ENCODE assay signal across 10 cellular contexts in genomic region chr7:1124164-1124563, GRCh38. TPM values are rescaled to one million over a fixed set of nuclear protein-coding genes. Genes with fewer than 3 reads are reported as not detected.
A peak's percentile ranks its signal among the peaks of the same experiment; 100 is the strongest.
DNase-seq lines count a peak whose midpoint lies in the region; ATAC-seq, FAIRE-seq and TF ChIP-seq lines count a peak whose summit lies in the region.
"Had no signal": no experiment of that assay in that cellular context is flagged by ENCODE, and none has a peak within 500 bp of the region (broad histone marks: within the 10 kb centered on the region; RNA-seq: fewer than 3 reads in every experiment).

No MANE protein-coding gene starts in this region.

- peaks cover 36% of the 10 kb centered on the region for H4K20me1 ChIP-seq in astrocyte (ENCODE audit: insufficient read depth, low read length)

- DNase-seq in A673 (ENCODE audit: low spot score) = no peak
- DNase-seq in astrocyte (ENCODE audit: low read depth) = no peak
- DNase-seq in heart left ventricle = no peak
- DNase-seq in psoas muscle = peak in 1 of 2 donors; percentile 60
- DNase-seq in NAMALWA (ENCODE audit: low spot score) = no peak
- no peak for DNase-seq in NCI-H2107 (lab: John Stamatoyannopoulos, UW)
- DNase-seq in NCI-H526 treated with DMSO at 0.1 percent for 48 hours (lab: John Stamatoyannopoulos, UW) = no peak
- no peak for DNase-seq in activated naive CD4-positive, alpha-beta T cell (lab: John Stamatoyannopoulos, UW)
- DNase-seq: activated T-cell treated with anti-CD3 and anti-CD28 coated beads, Interleukin-2, amount 50 U/mL, for 24 hours; KG1 had no signal

- CTCF ChIA-PET in A673 (lab: Charles Lee) = interaction anchor here (1.3 kb wide), 1 partner anchor 131 kb away, joined by 12 read pairs; no protein-coding TSS in a partner anchor

- H3K27ac ChIP-seq in A673 (ENCODE audit: low read depth, low read length, poor library complexity, severe bottlenecking) = peak overlapping the region; percentile 53
- peak overlapping the region; percentile 57 for H3K27ac ChIP-seq in astrocyte (ENCODE audit: low read depth, low read length)
- peak overlapping the region; percentile 55 to 89 (median 75) for H3K27ac ChIP-seq in heart left ventricle
- peak overlapping the region; percentile 82 for H3K27ac ChIP-seq in psoas muscle

- H3K9ac ChIP-seq in astrocyte (ENCODE audit: low read length) = peak overlapping the region; percentile 57

- H3K4me1 Mint-ChIP-seq in astrocyte (ENCODE audit: low read depth, unreplicated experiment) = peaks cover 14% of the 10 kb centered on the region

- H3K36me3 ChIP-seq in A673 (ENCODE audit: insufficient read depth, low read length, poor library complexity, severe bottlenecking) (peaks cover 5% of the 10 kb centered on the region), astrocyte (ENCODE audit: insufficient read depth, low read length) (peaks cover 5% of the 10 kb centered on the region), heart left ventricle (peaks cover 0 to 5% (median 4%) of the 10 kb centered on the region in 9 donors), psoas muscle (ENCODE audit: insufficient read depth in 1 of 2, low read depth in 1 of 2) (peaks cover 0 to 4% of the 10 kb centered on the region in 2 donors)

- H3K9me3 ChIP-seq in A673 (ENCODE audit: low read depth, low read length, poor library complexity, severe bottlenecking) = no peaks in the 10 kb centered on the region
- H3K9me3 ChIP-seq in astrocyte (ENCODE audit: insufficient read depth, low read depth, low read length) = no peaks in the 10 kb centered on the region
- no peaks in the 10 kb centered on the region for H3K9me3 ChIP-seq in heart left ventricle
- no peaks in the 10 kb centered on the region for H3K9me3 ChIP-seq in psoas muscle

- ATAC-seq in heart left ventricle (peak in 1 of 4 donors; percentile 11), psoas muscle (peak; percentile 57 to 72 (median 62))

- no TSS peak for BruUV-seq in A673 (replicated peaks; lab: Mats Ljungman, UMichigan)

- POLR2A ChIA-PET in A673 (lab: Charles Lee; ENCODE audit: low non-redundant PET) = interaction anchor here (0.6 kb wide), 1 partner anchor 371 kb away, joined by 3 read pairs; no protein-coding TSS in a partner anchor

- H3K36me3 Mint-ChIP-seq in astrocyte (ENCODE audit: low read depth, unreplicated experiment) = peaks cover 10% of the 10 kb centered on the region

- H3K27me3 ChIP-seq in A673 (replicated peaks; ENCODE audit: insufficient read depth, low read depth, low read length, poor library complexity) (no peaks in the 10 kb centered on the region), astrocyte (ENCODE audit: insufficient read depth, low read length) (no peaks in the 10 kb centered on the region), heart left ventricle (no peaks in the 10 kb centered on the region), psoas muscle (ENCODE audit: insufficient read depth in 3 of 3, low read length in 2 of 3) (no peaks in the 10 kb centered on the region)

- no peaks in the 10 kb centered on the region for H3K9me3 Mint-ChIP-seq in astrocyte (ENCODE audit: unreplicated experiment)
- H3K9me3 Mint-ChIP-seq: activated T-cell treated with anti-CD3 and anti-CD28 coated beads, Interleukin-2, amount 50 U/mL, for 24 hours had no signal

- H2AFZ ChIP-seq in astrocyte (ENCODE audit: low read depth, low read length) = no peak overlapping the region

- no peak for TF ChIP-seq CTCF in A673 (conservative IDR thresholded peaks at IDR 0.05; ENCODE audit: low read depth, low read length)
- no peak for TF ChIP-seq CTCF in astrocyte (IDR thresholded peaks at IDR 0.05; ENCODE audit: insufficient read depth, low read depth, low read length)
- no peak for TF ChIP-seq CTCF in heart left ventricle (IDR thresholded peaks at IDR 0.05)
- no peak for TF ChIP-seq CTCF in psoas muscle (IDR thresholded peaks at IDR 0.05)

- intact Hi-C loops in A673 (cut with micrococcal nuclease; ENCODE audit: unreplicated experiment) (no loop called here), heart left ventricle (cut with DNase I) (loop anchor here in 5 of 10 donors (2.0 to 5.0 kb wide), 2 partner anchors 37 kb away; partner anchors contain the start of gene GPER1 (in 4 of the 5)), psoas muscle (cut with DNase I) (no loop called here)

- peak overlapping the region; percentile 69 for H3K4me2 ChIP-seq in astrocyte (ENCODE audit: low read length)

- H3K27me3 Mint-ChIP-seq in astrocyte (ENCODE audit: low read depth, unreplicated experiment) = no peaks in the 10 kb centered on the region
- H3K27me3 Mint-ChIP-seq: activated T-cell treated with anti-CD3 and anti-CD28 coated beads, Interleukin-2, amount 50 U/mL, for 24 hours had no signal

- H3K4me3 Mint-ChIP-seq in astrocyte (ENCODE audit: unreplicated experiment) = no peak overlapping the region
- H3K4me3 Mint-ChIP-seq: activated T-cell treated with anti-CD3 and anti-CD28 coated beads, Interleukin-2, amount 50 U/mL, for 24 hours had no signal

- no peak for FAIRE-seq in astrocyte (lab: Jason Lieb, UNC)

- peaks cover 24% of the 10 kb centered on the region for H3K79me2 ChIP-seq in astrocyte (ENCODE audit: insufficient read depth, low read length)

- 56 to 73% (median 64%) methylated on average over 11 of the region's 11 CpGs for WGBS in heart left ventricle, 4 donors
- WGBS in psoas muscle, 3 donors = 10 to 37% (median 11%) methylated on average over 11 of the region's 11 CpGs

- TF ChIP-seq POLR2A in heart left ventricle (IDR thresholded peaks at IDR 0.05) = no peak

- H3K4me1 ChIP-seq in A673 (ENCODE audit: insufficient read depth, low read length, poor library complexity, severe bottlenecking) (peaks cover 20% of the 10 kb centered on the region), astrocyte (ENCODE audit: insufficient read depth, low read length) (peaks cover 20% of the 10 kb centered on the region), heart left ventricle (peaks cover 0 to 33% (median 12%) of the 10 kb centered on the region in 12 donors), psoas muscle (peaks cover 12% of the 10 kb centered on the region)

- H3K4me3 ChIP-seq in A673 (ENCODE audit: low read depth, low read length, poor library complexity, severe bottlenecking) = no peak overlapping the region
- H3K4me3 ChIP-seq in astrocyte (ENCODE audit: insufficient read depth, low read depth, low read length) = no peak overlapping the region
- H3K4me3 ChIP-seq in heart left ventricle = peak overlapping the region in 10 of 12 donors; percentile 10 to 52 (median 37)
- peak overlapping the region; percentile 56 for H3K4me3 ChIP-seq in psoas muscle

- peak overlapping the region; percentile 44 for H3K27ac Mint-ChIP-seq in astrocyte (ENCODE audit: unreplicated experiment)
- H3K27ac Mint-ChIP-seq: activated T-cell treated with anti-CD3 and anti-CD28 coated beads, Interleukin-2, amount 50 U/mL, for 24 hours had no signal

RNA-seq across cellular contexts. Expression of gene ZFAND2A, which starts 35.8 kb away (rescaled TPM):
- total RNA-seq in A673 (2021) (26.1 and 27.4 TPM in 2 replicates), astrocyte (40.1 and 45.5 TPM in 2 replicates), heart left ventricle (10 to 100 TPM in 3 of 9 donors, 1 to 10 TPM in 6; 5.6 to 13.7 (median 9.0) TPM), psoas muscle (10 to 100 TPM in 1 of 4 donors, 1 to 10 TPM in 3; 5.7 to 18.4 (median 8.9) TPM)
- polyA plus RNA-seq in heart left ventricle (10 to 100 TPM; 16.7 to 25.6 TPM), psoas muscle (10 to 100 TPM; 27.4 to 61.1 (median 57.2) TPM)

RNA-seq across cellular contexts. Expression of gene GPER1, which starts 36.3 kb away (rescaled TPM):
- 0.37 and 0.63 TPM in 2 replicates for total RNA-seq in A673 (2021)
- 13.7 and 17.4 TPM in 2 replicates for total RNA-seq in astrocyte
- total RNA-seq in heart left ventricle = 1 to 10 TPM; 1.4 to 8.8 (median 3.0) TPM
- 1 to 10 TPM; 1.8 to 2.8 TPM for polyA plus RNA-seq in heart left ventricle
- 1 to 10 TPM; 1.1 to 3.1 (median 1.5) TPM for total RNA-seq in psoas muscle
- polyA plus RNA-seq in psoas muscle = 1 to 10 TPM in 2 of 3 donors, under 1 TPM in 1; 0.90 to 1.5 (median 1.4) TPM

Comparison
In these comparisons a context has a peak if more than half of its experiments do, and no peak if none do; other contexts are left out.
1. H3K4me3 ChIP-seq: peak in heart left ventricle (10 of 12) and psoas muscle (single experiment); none in A673 (single experiment) and astrocyte (single experiment).
2. Peak in every context shown above with its lines, with median percentiles within 50 percentile points of each other: H3K27ac ChIP-seq.